Comparison of ENCODE assay signal across 19 cellular contexts in the genomic region with DNA sequence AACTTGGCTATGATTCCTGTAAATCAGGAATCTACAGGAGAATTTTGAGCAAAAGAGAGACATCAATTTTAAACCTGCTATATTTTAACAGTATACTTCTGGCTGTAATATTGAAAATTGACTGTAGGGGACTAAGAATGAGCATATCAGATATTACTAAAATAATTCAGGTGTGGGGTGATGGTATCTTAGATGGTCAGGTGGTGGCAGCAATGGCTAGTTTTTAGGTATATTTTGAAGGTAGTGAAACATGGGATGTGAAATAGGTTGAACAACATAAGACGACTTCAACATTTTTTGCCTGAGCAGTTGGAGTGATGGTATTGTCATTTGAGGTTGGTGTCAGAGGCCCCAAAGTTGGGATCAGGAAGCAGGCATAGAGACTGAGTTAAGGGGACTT. TPM values are rescaled to one million over a fixed set of nuclear protein-coding genes. Genes with fewer than 3 reads are reported as not detected.
DNase-seq lines count a peak whose midpoint lies in the region; ATAC-seq and TF ChIP-seq lines count a peak whose summit lies in the region.
"Had no signal": no experiment of that assay in that cellular context is flagged by ENCODE, and none has a peak within 500 bp of the region (broad histone marks: within the 10 kb centered on the region; RNA-seq: fewer than 3 reads in every experiment).

No MANE protein-coding gene starts in this region.

- intact Hi-C loops in Panc1 (cut with micrococcal nuclease; ENCODE audit: unreplicated experiment): no loop called here
- intact Hi-C loops in naive thymus-derived CD4-positive, alpha-beta T cell (cut with micrococcal nuclease): no loop called here

- in situ Hi-C loops in Panc1 (cut with HindIII; ENCODE audit: low pct_unique_long_range_greater_than_20kb, low sequenced_read_pairs): no loop called here

- H3K27ac Mint-ChIP-seq in mesothelial cell of epicardium: no peak overlapping the region
- no peak overlapping the region for H3K27ac Mint-ChIP-seq in naive thymus-derived CD4-positive, alpha-beta T cell
- H3K27ac Mint-ChIP-seq: activated T-cell treated with anti-CD3 and anti-CD28 coated beads, Interleukin-2, amount 50 U/mL, for 72 hours; effector memory CD8-positive, alpha-beta T cell; IgD-negative memory B cell had no signal

- H3K36me3 Mint-ChIP-seq in mesothelial cell of epicardium: peaks cover 2% of the 10 kb centered on the region
- no peaks in the 10 kb centered on the region for H3K36me3 Mint-ChIP-seq in naive thymus-derived CD4-positive, alpha-beta T cell
- no peaks in the 10 kb centered on the region for H3K36me3 Mint-ChIP-seq in activated T-cell treated with anti-CD3 and anti-CD28 coated beads, Interleukin-2, amount 50 U/mL, for 4 hours (ENCODE audit: insufficient read depth)
- H3K36me3 Mint-ChIP-seq: IgD-negative memory B cell had no signal

- CTCF ChIA-PET in Panc1 (lab: Charles Lee): no interaction called here
- CTCF ChIA-PET in naive thymus-derived CD4-positive, alpha-beta T cell (lab: Charles Lee): no interaction called here

- no peak overlapping the region for H3K4me3 Mint-ChIP-seq in mesothelial cell of epicardium
- H3K4me3 Mint-ChIP-seq in naive thymus-derived CD4-positive, alpha-beta T cell: no peak overlapping the region
- no peak overlapping the region for H3K4me3 Mint-ChIP-seq in activated T-cell treated with anti-CD3 and anti-CD28 coated beads, Interleukin-2, amount 50 U/mL, for 4 hours
- H3K4me3 Mint-ChIP-seq: activated T-cell treated with anti-CD3 and anti-CD28 coated beads, Interleukin-2, amount 50 U/mL, for 72 hours; effector memory CD8-positive, alpha-beta T cell; IgD-negative memory B cell had no signal

- peaks cover 20% of the 10 kb centered on the region for H3K4me1 Mint-ChIP-seq in mesothelial cell of epicardium
- H3K4me1 Mint-ChIP-seq in naive thymus-derived CD4-positive, alpha-beta T cell: no peaks in the 10 kb centered on the region
- H3K4me1 Mint-ChIP-seq in activated T-cell treated with anti-CD3 and anti-CD28 coated beads, Interleukin-2, amount 50 U/mL, for 4 hours (ENCODE audit: low read depth): no peaks in the 10 kb centered on the region
- H3K4me1 Mint-ChIP-seq: IgD-negative memory B cell had no signal

- POLR2A ChIA-PET in Panc1 (lab: Charles Lee): no interaction called here
- POLR2A ChIA-PET in naive thymus-derived CD4-positive, alpha-beta T cell (lab: Charles Lee): no interaction called here

- H3K4me1 ChIP-seq in Panc1 (ENCODE audit: control insufficient read depth, insufficient read depth, low read length): no peaks in the 10 kb centered on the region
- H3K4me1 ChIP-seq in naive thymus-derived CD4-positive, alpha-beta T cell (ENCODE audit: control insufficient read depth in 2 of 2, insufficient read depth in 2 of 2, low read length in 2 of 2): no peaks in the 10 kb centered on the region
- H3K4me1 ChIP-seq: adrenal gland; BLaER1 treated with 17β-estradiol and CSF1 and Interleukin-3, amounts not matched to agents 10 nM and 100 nM; left ventricle myocardium inferior; psoas muscle had no signal

- DNase-seq in DMS53 (lab: John Stamatoyannopoulos, UW) (peak; percentile 75), HT-29 (ENCODE audit: low spot score) (peak; percentile 34), Panc1 (ENCODE audit: low read depth, low spot score) (peak; percentile 24), mesothelial cell of epicardium (ENCODE audit: low spot score in 2 of 2, unreplicated experiment in 2 of 2) (no peak), dedifferentiated amniotic fluid mesenchymal stem cell (ENCODE audit: extremely low spot score) (no peak)
- DNase-seq in naive thymus-derived CD4-positive, alpha-beta T cell: no peak
- DNase-seq in activated T-cell treated with anti-CD3 and anti-CD28 coated beads, Interleukin-2, amount 50 U/mL, for 4 hours: no peak
- DNase-seq: activated CD4-positive, alpha-beta T cell treated with anti-CD3 and anti-CD28 coated beads, Interleukin-2, amount 50 U/mL, for 4 hours; activated T-cell treated with anti-CD3 and anti-CD28 coated beads, Interleukin-2, amount 50 U/mL, for 72 hours; adrenal gland; caudate nucleus; effector memory CD8-positive, alpha-beta T cell; H7; left ventricle myocardium inferior; psoas muscle; stimulated activated CD4-positive, alpha-beta T cell treated with anti-CD3 and anti-CD28 coated beads, Interleukin-15, amount 100 ng/mL, for 24 hours; stomach had no signal

- H3K9me3 Mint-ChIP-seq in mesothelial cell of epicardium: no peaks in the 10 kb centered on the region
- H3K9me3 Mint-ChIP-seq in naive thymus-derived CD4-positive, alpha-beta T cell: peaks cover 0 to 6% (median 2%) of the 10 kb centered on the region in 11 donors
- peaks cover 3% of the 10 kb centered on the region for H3K9me3 Mint-ChIP-seq in activated T-cell treated with anti-CD3 and anti-CD28 coated beads, Interleukin-2, amount 50 U/mL, for 4 hours

- peak; percentile 10; the same call in 1 of the 2 replicates for TF ChIP-seq CTCF in Panc1 (IDR thresholded peaks at IDR 0.05)
- peak; percentile 33 for TF ChIP-seq CTCF in mesothelial cell of epicardium (IDR thresholded peaks at IDR 0.05; ENCODE audit: unreplicated experiment)

- no peaks in the 10 kb centered on the region for H3K27me3 ChIP-seq in Panc1 (ENCODE audit: control insufficient read depth, insufficient read depth, low read length)
- no peaks in the 10 kb centered on the region for H3K27me3 ChIP-seq in naive thymus-derived CD4-positive, alpha-beta T cell (ENCODE audit: control insufficient read depth in 2 of 2, insufficient read depth in 2 of 2, low read length in 2 of 2)
- H3K27me3 ChIP-seq: adrenal gland; BLaER1 treated with 17β-estradiol and CSF1 and Interleukin-3, amounts not matched to agents 10 nM and 100 nM; stomach had no signal

- H3K36me3 ChIP-seq in Panc1 (ENCODE audit: control insufficient read depth, insufficient read depth, low read length): no peaks in the 10 kb centered on the region
- H3K36me3 ChIP-seq in naive thymus-derived CD4-positive, alpha-beta T cell (ENCODE audit: control insufficient read depth in 2 of 3, insufficient read depth in 3 of 3, low read length in 3 of 3): no peaks in the 10 kb centered on the region
- H3K36me3 ChIP-seq: adrenal gland; BLaER1 treated with 17β-estradiol and CSF1 and Interleukin-3, amounts not matched to agents 10 nM and 100 nM; left ventricle myocardium inferior; stomach had no signal

- ATAC-seq in Panc1: no peak
- ATAC-seq in naive thymus-derived CD4-positive, alpha-beta T cell: no peak
- ATAC-seq in activated T-cell treated with anti-CD3 and anti-CD28 coated beads, Interleukin-2, amount 50 U/mL, for 4 hours: no peak
- ATAC-seq: activated T-cell treated with anti-CD3 and anti-CD28 coated beads, Interleukin-2, amount 50 U/mL, for 72 hours; effector memory CD8-positive, alpha-beta T cell; psoas muscle had no signal

- H3K9me3 ChIP-seq in Panc1 (ENCODE audit: control insufficient read depth, insufficient read depth, low read depth, low read length): no peaks in the 10 kb centered on the region
- H3K9me3 ChIP-seq in naive thymus-derived CD4-positive, alpha-beta T cell (ENCODE audit: control insufficient read depth in 2 of 3, low read length in 3 of 3): no peaks in the 10 kb centered on the region
- H3K9me3 ChIP-seq: adrenal gland; BLaER1 treated with 17β-estradiol and CSF1 and Interleukin-3, amounts not matched to agents 10 nM and 100 nM; left ventricle myocardium inferior; psoas muscle; stomach had no signal

- H3K27ac ChIP-seq in Panc1 (ENCODE audit: low read length): no peak overlapping the region
- H3K27ac ChIP-seq in naive thymus-derived CD4-positive, alpha-beta T cell (ENCODE audit: low read depth, low read length): no peak overlapping the region
- H3K27ac ChIP-seq: adrenal gland; BLaER1 treated with 17β-estradiol and CSF1 and Interleukin-3, amounts not matched to agents 10 nM and 100 nM; left ventricle myocardium inferior; psoas muscle; stomach had no signal

- no peak overlapping the region for H3K4me3 ChIP-seq in Panc1 (ENCODE audit: low read depth in 2 of 2, low read length in 2 of 2)
- no peak overlapping the region for H3K4me3 ChIP-seq in naive thymus-derived CD4-positive, alpha-beta T cell (ENCODE audit: low read length)
- H3K4me3 ChIP-seq: adrenal gland; BLaER1 treated with 17β-estradiol and CSF1 and Interleukin-3, amounts not matched to agents 10 nM and 100 nM; left ventricle myocardium inferior; psoas muscle; stomach had no signal

- no peaks in the 10 kb centered on the region for H3K27me3 Mint-ChIP-seq in mesothelial cell of epicardium (ENCODE audit: low read depth)
- no peaks in the 10 kb centered on the region for H3K27me3 Mint-ChIP-seq in naive thymus-derived CD4-positive, alpha-beta T cell
- H3K27me3 Mint-ChIP-seq in activated T-cell treated with anti-CD3 and anti-CD28 coated beads, Interleukin-2, amount 50 U/mL, for 4 hours (ENCODE audit: low read depth): no peaks in the 10 kb centered on the region
- H3K27me3 Mint-ChIP-seq: effector memory CD8-positive, alpha-beta T cell; IgD-negative memory B cell had no signal

- BruUV-seq in Panc1 (replicated peaks; lab: Mats Ljungman, UMichigan): no TSS peak

RNA-seq across cellular contexts. Expression of a gene that starts 32.1 kb away (rescaled TPM):
- total RNA-seq in HT-29 (2014; rRNA removed; shearing (Covaris generic)): 9.4 and 13.0 TPM in 2 replicates
- total RNA-seq in Panc1 (2021; ENCODE audit: unreplicated experiment) (not detected), mesothelial cell of epicardium (12.2 to 14.0 TPM (median 12.6 TPM) in 3 replicates)
- not detected for polyA plus RNA-seq in Panc1 (2012; ENCODE audit: insufficient read length)
- not detected for total RNA-seq in naive thymus-derived CD4-positive, alpha-beta T cell
- not detected for polyA plus RNA-seq in naive thymus-derived CD4-positive, alpha-beta T cell
- total RNA-seq in activated T-cell treated with anti-CD3 and anti-CD28 coated beads, Interleukin-2, amount 50 U/mL, for 4 hours: under 1 TPM in 2 of 3 donors, not detected in 1; 0.05 to 0.11 TPM
- total RNA-seq: activated T-cell treated with anti-CD3 and anti-CD28 coated beads, Interleukin-2, amount 50 U/mL, for 72 hours; adrenal gland had no signal
- polyA plus RNA-seq: adrenal gland, IgD-negative memory B cell had no signal

Comparison
In these comparisons a context has a peak if more than half of its experiments do, and no peak if none do; other contexts are left out.
1. DNase-seq: peak in DMS53 (single experiment), HT-29 (single experiment) and Panc1 (single experiment); none in mesothelial cell of epicardium (0 of 2), naive thymus-derived CD4-positive, alpha-beta T cell (0 of 9), dedifferentiated amniotic fluid mesenchymal stem cell (single experiment) and activated T-cell treated with anti-CD3 and anti-CD28 coated beads, Interleukin-2, amount 50 U/mL, for 4 hours (single experiment).